Comparison of ENCODE assay signal across 9 cellular contexts in the genomic region with DNA sequence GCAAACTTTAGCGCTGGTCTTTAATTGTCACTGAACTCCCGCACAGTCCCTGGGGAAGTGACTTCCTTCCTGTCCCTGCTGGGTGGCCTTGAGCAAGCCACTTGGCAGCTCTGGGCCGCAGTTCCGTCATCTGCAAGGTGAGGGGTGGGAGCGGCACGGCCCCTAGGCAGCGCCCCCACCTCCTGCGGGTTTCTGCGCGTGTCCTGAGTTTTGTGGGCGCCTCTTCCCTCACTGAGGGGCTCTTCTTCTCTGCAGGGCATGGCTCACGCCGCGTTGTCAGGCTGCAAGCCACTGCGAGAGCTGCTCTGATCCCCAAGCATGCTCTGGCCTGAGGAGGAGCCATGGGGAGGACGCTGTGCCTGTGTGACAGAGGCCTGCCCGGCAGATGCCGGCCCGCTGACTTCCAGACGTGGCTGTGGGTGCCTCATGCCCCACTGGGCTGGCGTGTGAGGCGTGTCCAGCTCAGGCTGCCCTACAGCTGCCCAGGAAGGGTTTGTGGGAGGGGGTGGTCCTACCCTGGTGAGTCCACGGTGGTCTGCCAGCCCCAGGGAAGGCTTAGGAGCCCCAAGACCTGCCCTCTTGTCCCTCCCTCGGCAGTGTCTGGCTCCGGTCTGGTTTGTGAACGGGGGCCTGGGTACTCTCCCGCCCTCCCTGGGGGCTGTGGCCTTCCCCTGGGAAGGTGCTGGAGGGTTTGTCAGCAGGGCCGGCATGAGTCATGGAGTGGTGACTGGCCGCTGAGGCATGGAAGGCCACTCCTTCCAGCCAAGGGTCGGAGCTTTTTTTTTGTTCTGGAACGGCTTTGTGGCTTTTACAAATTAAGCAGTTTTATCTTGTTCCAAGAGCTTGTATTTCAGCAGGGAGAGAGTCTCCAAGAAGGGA.
DNase-seq lines count a peak whose midpoint lies in the region; ATAC-seq and TF ChIP-seq lines count a peak whose summit lies in the region.
"Had no signal": no experiment of that assay in that cellular context is flagged by ENCODE, and none has a peak within 500 bp of the region (broad histone marks: within the 10 kb centered on the region; RNA-seq: fewer than 3 reads in every experiment).

No MANE protein-coding gene starts in this region.

- TF ChIP-seq CTCF in GM12865 (IDR thresholded peaks at IDR 0.05; ENCODE audit: insufficient read depth, low read depth, low read length, missing control alignments) (no peak), MCF 10A (IDR thresholded peaks at IDR 0.05; ENCODE audit: unreplicated experiment) (no peak)

- H3K27ac ChIP-seq in layer of hippocampus (ENCODE audit: low read depth, low read length) = peak overlapping the region; percentile 85
- H3K27ac ChIP-seq in subcutaneous abdominal adipose tissue (ENCODE audit: low read depth, low read length) = peak overlapping the region; percentile 99

- DNase-seq in GM12865 (ENCODE audit: low read depth) (peak; percentile 74), M059J (ENCODE audit: low read depth) (peak; percentile 99), MCF 10A (ENCODE audit: unreplicated experiment) (peak; percentile 98), T-helper 1 cell (no peak)
- no peak for DNase-seq in activated T-cell treated with anti-CD3 and anti-CD28 coated beads, Interleukin-2, amount 50 U/mL, for 72 hours

- H3K9ac ChIP-seq in subcutaneous abdominal adipose tissue (ENCODE audit: low read length in 5 of 5) = peak overlapping the region; percentile 72 to 87 (median 79)

- CTCF ChIA-PET in MCF 10A (lab: Yijun Ruan, JAX) = interaction anchor here (0.6 to 1.8 kb wide), 11 partner anchors 32 to 1132 kb away, joined by 3 to 7 read pairs (median 3); no protein-coding TSS in a partner anchor

- no peaks in the 10 kb centered on the region for H3K27me3 Mint-ChIP-seq in MCF 10A (ENCODE audit: insufficient read depth, unreplicated experiment)
- H3K27me3 Mint-ChIP-seq in activated T-cell treated with anti-CD3 and anti-CD28 coated beads, Interleukin-2, amount 50 U/mL, for 72 hours (ENCODE audit: low read depth) = no peaks in the 10 kb centered on the region
- H3K27me3 Mint-ChIP-seq: activated naive CD8-positive, alpha-beta T cell had no signal

- H3K27me3 ChIP-seq in layer of hippocampus (ENCODE audit: control insufficient read depth, insufficient read depth, low read length) (no peaks in the 10 kb centered on the region), subcutaneous abdominal adipose tissue (ENCODE audit: control insufficient read depth in 5 of 5, insufficient read depth in 4 of 5, low read length in 5 of 5) (no peaks in the 10 kb centered on the region)

- H3K4me1 ChIP-seq in subcutaneous abdominal adipose tissue (ENCODE audit: control insufficient read depth in 5 of 5, insufficient read depth in 5 of 5, low read length in 5 of 5) = peaks cover 37 to 79% (median 70%) of the 10 kb centered on the region in 5 donors

- no peaks in the 10 kb centered on the region for H3K9me3 Mint-ChIP-seq in MCF 10A (ENCODE audit: unreplicated experiment)
- peaks cover 1 to 3% of the 10 kb centered on the region in 2 donors for H3K9me3 Mint-ChIP-seq in activated T-cell treated with anti-CD3 and anti-CD28 coated beads, Interleukin-2, amount 50 U/mL, for 72 hours

- H3K27ac Mint-ChIP-seq in MCF 10A (ENCODE audit: low read depth, unreplicated experiment) = peak overlapping the region; percentile 95
- H3K27ac Mint-ChIP-seq in activated T-cell treated with anti-CD3 and anti-CD28 coated beads, Interleukin-2, amount 50 U/mL, for 72 hours = no peak overlapping the region
- H3K27ac Mint-ChIP-seq: activated naive CD8-positive, alpha-beta T cell had no signal

- H3K4me3 Mint-ChIP-seq in MCF 10A (ENCODE audit: unreplicated experiment) = peak overlapping the region; percentile 88
- H3K4me3 Mint-ChIP-seq in activated T-cell treated with anti-CD3 and anti-CD28 coated beads, Interleukin-2, amount 50 U/mL, for 72 hours = peak overlapping the region in 1 of 2 donors; percentile 44
- H3K4me3 Mint-ChIP-seq: activated naive CD8-positive, alpha-beta T cell had no signal

- no peaks in the 10 kb centered on the region for H3K36me3 ChIP-seq in subcutaneous abdominal adipose tissue (ENCODE audit: control insufficient read depth in 5 of 5, insufficient read depth in 5 of 5, low read length in 5 of 5)

- H3K4me3 ChIP-seq in GM12865 (ENCODE audit: low read depth, low read length) (peak overlapping the region; percentile 94), subcutaneous abdominal adipose tissue (ENCODE audit: low read depth in 1 of 5, low read length in 5 of 5) (peak overlapping the region; percentile 26 to 57 (median 44))

- intact Hi-C loops in MCF 10A (cut with micrococcal nuclease) = no loop called here

- peaks cover 39% of the 10 kb centered on the region for H3K36me3 Mint-ChIP-seq in MCF 10A (ENCODE audit: insufficient read depth, unreplicated experiment)
- H3K36me3 Mint-ChIP-seq in activated T-cell treated with anti-CD3 and anti-CD28 coated beads, Interleukin-2, amount 50 U/mL, for 72 hours (ENCODE audit: insufficient read depth in 2 of 2) = no peaks in the 10 kb centered on the region
- H3K36me3 Mint-ChIP-seq: activated naive CD8-positive, alpha-beta T cell had no signal

- H3K4me1 Mint-ChIP-seq in MCF 10A (ENCODE audit: insufficient read depth, unreplicated experiment) = peaks cover 60% of the 10 kb centered on the region
- H3K4me1 Mint-ChIP-seq in activated T-cell treated with anti-CD3 and anti-CD28 coated beads, Interleukin-2, amount 50 U/mL, for 72 hours (ENCODE audit: low read depth) = peaks cover 64% of the 10 kb centered on the region

- POLR2A ChIA-PET in MCF 10A (lab: Yijun Ruan, JAX) = interaction anchor here (0.6 to 7.6 kb wide), 31 partner anchors 9 to 806 kb away, joined by 3 to 443 read pairs (median 3); partner anchors contain the start of gene TMC6

- no peak for ATAC-seq in activated T-cell treated with anti-CD3 and anti-CD28 coated beads, Interleukin-2, amount 50 U/mL, for 72 hours (replicated peaks in 1 of 2)
- no peak for ATAC-seq in HG03039 (IDR thresholded peaks at IDR 0.05; ENCODE audit: unreplicated experiment)

- H3K9me3 ChIP-seq in subcutaneous abdominal adipose tissue (ENCODE audit: control insufficient read depth in 5 of 5, low read length in 5 of 5) = no peaks in the 10 kb centered on the region

- BruUV-seq in MCF 10A (replicated peaks; lab: Mats Ljungman, UMichigan) = TSS peak; percentile 71

Comparison
In these comparisons a context has a peak if more than half of its experiments do, and no peak if none do; other contexts are left out.
1. DNase-seq: peak in GM12865 (single experiment), M059J (single experiment) and MCF 10A (single experiment); none in T-helper 1 cell (0 of 5) and activated T-cell treated with anti-CD3 and anti-CD28 coated beads, Interleukin-2, amount 50 U/mL, for 72 hours (0 of 2).